2 cellular contexts compared by ENCODE assay signal in the genomic region with DNA sequence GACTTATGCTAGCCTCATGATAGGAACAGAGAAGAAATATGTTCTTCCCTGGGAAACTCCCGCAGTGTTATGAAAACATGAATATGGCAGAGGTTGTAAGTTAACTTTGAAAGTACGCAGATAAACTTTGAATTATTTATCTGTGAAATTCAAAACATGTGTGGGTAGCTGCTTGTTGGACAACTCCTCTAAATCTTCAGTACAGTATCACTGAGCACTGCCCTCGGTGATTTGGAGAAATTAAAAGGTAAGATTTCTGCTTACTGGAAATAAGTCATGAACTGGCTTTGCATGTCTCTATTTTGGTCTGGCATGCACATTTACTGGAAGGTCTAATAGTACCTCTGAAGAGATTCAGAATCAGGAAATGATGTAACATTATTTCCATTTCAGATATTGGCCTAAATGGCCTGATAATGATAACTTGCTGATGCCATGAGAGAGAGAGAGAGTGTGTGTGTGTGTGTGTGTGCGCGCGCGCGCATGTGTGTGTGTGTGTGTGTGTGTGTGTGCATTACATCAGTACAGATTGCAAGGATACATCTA.
TF ChIP-seq lines count a peak whose summit lies in the region.

No MANE protein-coding gene starts in this region.

TF ChIP-seq in SK-N-SH treated with all-trans-retinoic acid at 6 μM for 48 hours, 23 proteins besides CTCF, POLR2A, EP300 and RAD21:
- TF ChIP-seq, protein P1, sequence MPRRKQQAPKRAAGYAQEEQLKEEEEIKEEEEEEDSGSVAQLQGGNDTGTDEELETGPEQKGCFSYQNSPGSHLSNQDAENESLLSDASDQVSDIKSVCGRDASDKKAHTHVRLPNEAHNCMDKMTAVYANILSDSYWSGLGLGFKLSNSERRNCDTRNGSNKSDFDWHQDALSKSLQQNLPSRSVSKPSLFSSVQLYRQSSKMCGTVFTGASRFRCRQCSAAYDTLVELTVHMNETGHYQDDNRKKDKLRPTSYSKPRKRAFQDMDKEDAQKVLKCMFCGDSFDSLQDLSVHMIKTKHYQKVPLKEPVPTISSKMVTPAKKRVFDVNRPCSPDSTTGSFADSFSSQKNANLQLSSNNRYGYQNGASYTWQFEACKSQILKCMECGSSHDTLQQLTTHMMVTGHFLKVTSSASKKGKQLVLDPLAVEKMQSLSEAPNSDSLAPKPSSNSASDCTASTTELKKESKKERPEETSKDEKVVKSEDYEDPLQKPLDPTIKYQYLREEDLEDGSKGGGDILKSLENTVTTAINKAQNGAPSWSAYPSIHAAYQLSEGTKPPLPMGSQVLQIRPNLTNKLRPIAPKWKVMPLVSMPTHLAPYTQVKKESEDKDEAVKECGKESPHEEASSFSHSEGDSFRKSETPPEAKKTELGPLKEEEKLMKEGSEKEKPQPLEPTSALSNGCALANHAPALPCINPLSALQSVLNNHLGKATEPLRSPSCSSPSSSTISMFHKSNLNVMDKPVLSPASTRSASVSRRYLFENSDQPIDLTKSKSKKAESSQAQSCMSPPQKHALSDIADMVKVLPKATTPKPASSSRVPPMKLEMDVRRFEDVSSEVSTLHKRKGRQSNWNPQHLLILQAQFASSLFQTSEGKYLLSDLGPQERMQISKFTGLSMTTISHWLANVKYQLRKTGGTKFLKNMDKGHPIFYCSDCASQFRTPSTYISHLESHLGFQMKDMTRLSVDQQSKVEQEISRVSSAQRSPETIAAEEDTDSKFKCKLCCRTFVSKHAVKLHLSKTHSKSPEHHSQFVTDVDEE (CRISPR knock-in tag; IDR thresholded peaks at IDR 0.05), result peak; percentile 91
- TF ChIP-seq, protein P2, sequence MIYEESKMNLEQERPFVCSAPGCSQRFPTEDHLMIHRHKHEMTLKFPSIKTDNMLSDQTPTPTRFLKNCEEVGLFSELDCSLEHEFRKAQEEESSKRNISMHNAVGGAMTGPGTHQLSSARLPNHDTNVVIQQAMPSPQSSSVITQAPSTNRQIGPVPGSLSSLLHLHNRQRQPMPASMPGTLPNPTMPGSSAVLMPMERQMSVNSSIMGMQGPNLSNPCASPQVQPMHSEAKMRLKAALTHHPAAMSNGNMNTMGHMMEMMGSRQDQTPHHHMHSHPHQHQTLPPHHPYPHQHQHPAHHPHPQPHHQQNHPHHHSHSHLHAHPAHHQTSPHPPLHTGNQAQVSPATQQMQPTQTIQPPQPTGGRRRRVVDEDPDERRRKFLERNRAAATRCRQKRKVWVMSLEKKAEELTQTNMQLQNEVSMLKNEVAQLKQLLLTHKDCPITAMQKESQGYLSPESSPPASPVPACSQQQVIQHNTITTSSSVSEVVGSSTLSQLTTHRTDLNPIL (CRISPR knock-in tag; IDR thresholded peaks at IDR 0.05; ENCODE audit: low read depth), result peak; percentile 86
- peak; percentile 91; the same call in 1 of the 2 replicates for TF ChIP-seq ISL1 (CRISPR knock-in tag; IDR thresholded peaks at IDR 0.05)
- TF ChIP-seq ARNTL (CRISPR knock-in tag; IDR thresholded peaks at IDR 0.05; ENCODE audit: borderline replicate concordance, low read depth), result no peak
- no peak for TF ChIP-seq ZFP30 (CRISPR knock-in tag; IDR thresholded peaks at IDR 0.05)
- TF ChIP-seq, protein P3, sequence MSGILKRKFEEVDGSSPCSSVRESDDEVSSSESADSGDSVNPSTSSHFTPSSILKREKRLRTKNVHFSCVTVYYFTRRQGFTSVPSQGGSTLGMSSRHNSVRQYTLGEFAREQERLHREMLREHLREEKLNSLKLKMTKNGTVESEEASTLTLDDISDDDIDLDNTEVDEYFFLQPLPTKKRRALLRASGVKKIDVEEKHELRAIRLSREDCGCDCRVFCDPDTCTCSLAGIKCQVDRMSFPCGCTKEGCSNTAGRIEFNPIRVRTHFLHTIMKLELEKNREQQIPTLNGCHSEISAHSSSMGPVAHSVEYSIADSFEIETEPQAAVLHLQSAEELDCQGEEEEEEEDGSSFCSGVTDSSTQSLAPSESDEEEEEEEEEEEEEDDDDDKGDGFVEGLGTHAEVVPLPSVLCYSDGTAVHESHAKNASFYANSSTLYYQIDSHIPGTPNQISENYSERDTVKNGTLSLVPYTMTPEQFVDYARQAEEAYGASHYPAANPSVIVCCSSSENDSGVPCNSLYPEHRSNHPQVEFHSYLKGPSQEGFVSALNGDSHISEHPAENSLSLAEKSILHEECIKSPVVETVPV (CRISPR knock-in tag; IDR thresholded peaks at IDR 0.05), result 0 out of 2 replicates have a peak, but pooled peaks have one; percentile 7
- peak; percentile 84 for TF ChIP-seq TCF4 (CRISPR knock-in tag; IDR thresholded peaks at IDR 0.05; ENCODE audit: borderline replicate concordance)
- peak; percentile 35; the same call in 1 of the 2 replicates for TF ChIP-seq ZNF8 (CRISPR knock-in tag; IDR thresholded peaks at IDR 0.05)
- no peak for TF ChIP-seq PPARA (CRISPR knock-in tag; IDR thresholded peaks at IDR 0.05; ENCODE audit: borderline replicate concordance)
- TF ChIP-seq SNAI2 (CRISPR knock-in tag; IDR thresholded peaks at IDR 0.05), result peak; percentile 65; the same call in 1 of the 2 replicates
- TF ChIP-seq, protein P4, sequence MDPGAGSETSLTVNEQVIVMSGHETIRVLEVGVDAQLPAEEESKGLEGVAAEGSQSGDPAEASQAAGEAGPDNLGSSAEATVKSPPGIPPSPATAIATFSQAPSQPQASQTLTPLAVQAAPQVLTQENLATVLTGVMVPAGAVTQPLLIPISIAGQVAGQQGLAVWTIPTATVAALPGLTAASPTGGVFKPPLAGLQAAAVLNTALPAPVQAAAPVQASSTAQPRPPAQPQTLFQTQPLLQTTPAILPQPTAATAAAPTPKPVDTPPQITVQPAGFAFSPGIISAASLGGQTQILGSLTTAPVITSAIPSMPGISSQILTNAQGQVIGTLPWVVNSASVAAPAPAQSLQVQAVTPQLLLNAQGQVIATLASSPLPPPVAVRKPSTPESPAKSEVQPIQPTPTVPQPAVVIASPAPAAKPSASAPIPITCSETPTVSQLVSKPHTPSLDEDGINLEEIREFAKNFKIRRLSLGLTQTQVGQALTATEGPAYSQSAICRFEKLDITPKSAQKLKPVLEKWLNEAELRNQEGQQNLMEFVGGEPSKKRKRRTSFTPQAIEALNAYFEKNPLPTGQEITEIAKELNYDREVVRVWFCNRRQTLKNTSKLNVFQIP (CRISPR knock-in tag; IDR thresholded peaks at IDR 0.05; ENCODE audit: borderline replicate concordance, low read depth), result peak; percentile 21; the same call in 1 of the 2 replicates
- no peak for TF ChIP-seq ZFP3 (CRISPR knock-in tag; IDR thresholded peaks at IDR 0.05)
- no peak for TF ChIP-seq CSDC2 (CRISPR knock-in tag; IDR thresholded peaks at IDR 0.05)
- TF ChIP-seq TOX (CRISPR knock-in tag; IDR thresholded peaks at IDR 0.05; ENCODE audit: borderline replicate concordance), result no peak

TF ChIP-seq in SK-N-SH, 30 proteins besides CTCF, POLR2A, EP300 and RAD21 (continued from another document):
- TF ChIP-seq MXI1 (IDR thresholded peaks at IDR 0.05; ENCODE audit: low read depth, low read length) (no peak), YY1 (IDR thresholded peaks at IDR 0.05; ENCODE audit: low read depth) (no peak), RFX5 (IDR thresholded peaks at IDR 0.05; ENCODE audit: low read length) (no peak)
